Comparison of ENCODE assay signal across 6 cellular contexts in genomic region chr17:7953266-7953665, GRCh38. TPM values are rescaled to one million over a fixed set of nuclear protein-coding genes. Genes with fewer than 3 reads are reported as not detected.
"Had no signal": no experiment of that assay in that cellular context is flagged by ENCODE, and none has a peak within 500 bp of the region (broad histone marks: within the 10 kb centered on the region; RNA-seq: fewer than 3 reads in every experiment).

No MANE protein-coding gene starts in this region.

RNA-seq across cellular contexts. Expression of gene KCNAB3, which starts 23.6 kb away (rescaled TPM):
- total RNA-seq: H7 had no signal

RNA-seq across cellular contexts. Expression of gene GUCY2D, which starts 49.1 kb away (rescaled TPM):
- total RNA-seq: H4, H7, HepG2, HFFc6, HT1080 had no signal
- polyA plus RNA-seq: GM23248, HepG2 had no signal
